Comparison of ENCODE assay signal across 1 cellular context in genomic region chr5:73387630-73388370, GRCh38.
TF ChIP-seq lines count a peak whose summit lies in the region.

No MANE protein-coding gene starts in this region.

TF ChIP-seq in GM12878, 131 proteins besides CTCF, POLR2A, EP300 and RAD21 (continued from another document):
- TF ChIP-seq, protein P1, sequence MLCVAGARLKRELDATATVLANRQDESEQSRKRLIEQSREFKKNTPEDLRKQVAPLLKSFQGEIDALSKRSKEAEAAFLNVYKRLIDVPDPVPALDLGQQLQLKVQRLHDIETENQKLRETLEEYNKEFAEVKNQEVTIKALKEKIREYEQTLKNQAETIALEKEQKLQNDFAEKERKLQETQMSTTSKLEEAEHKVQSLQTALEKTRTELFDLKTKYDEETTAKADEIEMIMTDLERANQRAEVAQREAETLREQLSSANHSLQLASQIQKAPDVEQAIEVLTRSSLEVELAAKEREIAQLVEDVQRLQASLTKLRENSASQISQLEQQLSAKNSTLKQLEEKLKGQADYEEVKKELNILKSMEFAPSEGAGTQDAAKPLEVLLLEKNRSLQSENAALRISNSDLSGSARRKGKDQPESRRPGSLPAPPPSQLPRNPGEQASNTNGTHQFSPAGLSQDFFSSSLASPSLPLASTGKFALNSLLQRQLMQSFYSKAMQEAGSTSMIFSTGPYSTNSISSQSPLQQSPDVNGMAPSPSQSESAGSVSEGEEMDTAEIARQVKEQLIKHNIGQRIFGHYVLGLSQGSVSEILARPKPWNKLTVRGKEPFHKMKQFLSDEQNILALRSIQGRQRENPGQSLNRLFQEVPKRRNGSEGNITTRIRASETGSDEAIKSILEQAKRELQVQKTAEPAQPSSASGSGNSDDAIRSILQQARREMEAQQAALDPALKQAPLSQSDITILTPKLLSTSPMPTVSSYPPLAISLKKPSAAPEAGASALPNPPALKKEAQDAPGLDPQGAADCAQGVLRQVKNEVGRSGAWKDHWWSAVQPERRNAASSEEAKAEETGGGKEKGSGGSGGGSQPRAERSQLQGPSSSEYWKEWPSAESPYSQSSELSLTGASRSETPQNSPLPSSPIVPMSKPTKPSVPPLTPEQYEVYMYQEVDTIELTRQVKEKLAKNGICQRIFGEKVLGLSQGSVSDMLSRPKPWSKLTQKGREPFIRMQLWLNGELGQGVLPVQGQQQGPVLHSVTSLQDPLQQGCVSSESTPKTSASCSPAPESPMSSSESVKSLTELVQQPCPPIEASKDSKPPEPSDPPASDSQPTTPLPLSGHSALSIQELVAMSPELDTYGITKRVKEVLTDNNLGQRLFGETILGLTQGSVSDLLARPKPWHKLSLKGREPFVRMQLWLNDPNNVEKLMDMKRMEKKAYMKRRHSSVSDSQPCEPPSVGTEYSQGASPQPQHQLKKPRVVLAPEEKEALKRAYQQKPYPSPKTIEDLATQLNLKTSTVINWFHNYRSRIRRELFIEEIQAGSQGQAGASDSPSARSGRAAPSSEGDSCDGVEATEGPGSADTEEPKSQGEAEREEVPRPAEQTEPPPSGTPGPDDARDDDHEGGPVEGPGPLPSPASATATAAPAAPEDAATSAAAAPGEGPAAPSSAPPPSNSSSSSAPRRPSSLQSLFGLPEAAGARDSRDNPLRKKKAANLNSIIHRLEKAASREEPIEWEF (IDR thresholded peaks at IDR 0.05; ENCODE audit: insufficient replicate concordance, low read depth, low read length) = peak; percentile 43
- TF ChIP-seq NR2C1 (IDR thresholded peaks at IDR 0.05) = no peak
- TF ChIP-seq DPF2 (IDR thresholded peaks at IDR 0.05) = peak; percentile 25; the same call in 1 of the 2 replicates
- TF ChIP-seq NFXL1 (IDR thresholded peaks at IDR 0.05; ENCODE audit: borderline replicate concordance) = no peak
- 0 out of 2 replicates have a peak, but pooled peaks have one; percentile 71 for TF ChIP-seq CBX5 (IDR thresholded peaks at IDR 0.05; ENCODE audit: low read depth)
- TF ChIP-seq IKZF1 (conservative IDR thresholded peaks at IDR 0.05) = peak; percentile 30; the same call in 1 of the 2 replicates
- TF ChIP-seq FOXK2 (IDR thresholded peaks at IDR 0.05) = 0 out of 2 replicates have a peak, but pooled peaks have one; percentile 21
- peak; percentile 45 to 46; a peak in 2 of 4 replicates for TF ChIP-seq BHLHE40 (IDR thresholded peaks at IDR 0.05; ENCODE audit: borderline replicate concordance in 1 of 2, low read depth in 2 of 2, low read length in 1 of 2)
- peak; percentile 57; the same call in 1 of the 2 replicates for TF ChIP-seq NR2F1 (conservative IDR thresholded peaks at IDR 0.05)
- 0 out of 2 replicates have a peak, but pooled peaks have one; percentile 23 for TF ChIP-seq BCL11A (IDR thresholded peaks at IDR 0.05; ENCODE audit: low read depth, low read length)
- peak; percentile 91 for TF ChIP-seq RUNX3 (IDR thresholded peaks at IDR 0.05; ENCODE audit: low read length)
